13 cellular contexts compared by ENCODE assay signal in genomic region chr6:75437451-75438185, GRCh38. TPM values are rescaled to one million over a fixed set of nuclear protein-coding genes. Genes with fewer than 3 reads are reported as not detected.
DNase-seq lines count a peak whose midpoint lies in the region; ATAC-seq and TF ChIP-seq lines count a peak whose summit lies in the region.
"Had no signal": no experiment of that assay in that cellular context is flagged by ENCODE, and none has a peak within 500 bp of the region (broad histone marks: within the 10 kb centered on the region; RNA-seq: fewer than 3 reads in every experiment).

No MANE protein-coding gene starts in this region.

- peaks cover 0 to 3% (median 0%) of the 10 kb centered on the region in 6 donors for H3K9me3 Mint-ChIP-seq in immature natural killer cell
- H3K9me3 Mint-ChIP-seq: activated naive CD4-positive, alpha-beta T cell treated with anti-CD3 and anti-CD28 coated beads, Interleukin-2, amount 50 U/mL, for 24 hours had no signal

- 78 to 80% methylated on average over 6 of the region's 6 CpGs for WGBS in lung, 2 donors
- WGBS in transverse colon (ENCODE audit: low coverage in 1 of 2), 2 donors: 72 to 76% methylated on average over 5 to 6 of the region's 6 CpGs

- H3K4me1 ChIP-seq in lung (ENCODE audit: control insufficient read depth in 2 of 2, insufficient read depth in 2 of 2, low read length in 2 of 2): peaks cover 2 to 35% of the 10 kb centered on the region in 2 donors
- H3K4me1 ChIP-seq in transverse colon: peaks cover 0 to 17% (median 0%) of the 10 kb centered on the region in 4 donors
- H3K4me1 ChIP-seq: prostate gland had no signal

- ATAC-seq in lung (ENCODE audit: insufficient read depth, low FRiP score): peak; percentile 55
- ATAC-seq in GM21737 (IDR thresholded peaks at IDR 0.05; ENCODE audit: unreplicated experiment): no peak
- no peak for ATAC-seq in HG02870 (IDR thresholded peaks at IDR 0.05; ENCODE audit: unreplicated experiment)
- ATAC-seq: activated CD4-positive, alpha-beta T cell treated with anti-CD3 and anti-CD28 coated beads for 36 hours had no signal

- no peak overlapping the region for H3K4me3 ChIP-seq in epithelial cell of esophagus (ENCODE audit: low read length)
- H3K4me3 ChIP-seq in lung: no peak overlapping the region
- no peak overlapping the region for H3K4me3 ChIP-seq in transverse colon
- H3K4me3 ChIP-seq: prostate gland had no signal

- H3K27ac Mint-ChIP-seq in immature natural killer cell: no peak overlapping the region
- H3K27ac Mint-ChIP-seq: activated CD4-positive, alpha-beta T cell treated with anti-CD3 and anti-CD28 coated beads for 36 hours; activated naive CD4-positive, alpha-beta T cell treated with anti-CD3 and anti-CD28 coated beads, Interleukin-2, amount 50 U/mL, for 24 hours; endodermal cell had no signal

- H3K9me3 ChIP-seq in lung (ENCODE audit: control insufficient read depth in 2 of 2, insufficient read depth in 1 of 2, low read length in 1 of 2): no peaks in the 10 kb centered on the region
- no peaks in the 10 kb centered on the region for H3K9me3 ChIP-seq in transverse colon
- H3K9me3 ChIP-seq: prostate gland had no signal

- peak; percentile 24 for DNase-seq in LHCN-M2 (ENCODE audit: low read depth)
- DNase-seq in epithelial cell of esophagus (ENCODE audit: low read depth): peak; percentile 81
- DNase-seq in lung (ENCODE audit: low spot score): no peak
- no peak for DNase-seq in transverse colon
- no peak for DNase-seq in NCI-H1105 (lab: John Stamatoyannopoulos, UW)
- no peak for DNase-seq in immature natural killer cell
- DNase-seq: activated CD4-positive, alpha-beta T cell treated with anti-CD3 and anti-CD28 coated beads for 36 hours; endodermal cell; SHP77 treated with DMSO at 0.1 percent for 48 hours had no signal

- no peaks in the 10 kb centered on the region for H3K4me1 Mint-ChIP-seq in immature natural killer cell
- H3K4me1 Mint-ChIP-seq: activated CD4-positive, alpha-beta T cell treated with anti-CD3 and anti-CD28 coated beads for 36 hours; activated naive CD4-positive, alpha-beta T cell treated with anti-CD3 and anti-CD28 coated beads, Interleukin-2, amount 50 U/mL, for 24 hours had no signal

- peak overlapping the region in 1 of 2 donors; percentile 91 for H3K27ac ChIP-seq in lung (ENCODE audit: low read depth in 1 of 2, low read length in 1 of 2)
- H3K27ac ChIP-seq in transverse colon: peak overlapping the region; percentile 49 to 72 (median 66)
- H3K27ac ChIP-seq: prostate gland had no signal

- intact Hi-C loops in transverse colon (cut with DNase I; ENCODE audit: low total_unique reads): no loop called here

- in situ Hi-C loops in transverse colon (cut with MboI; ENCODE audit: low pct_ligation_motif_present in 1 of 4, low pct_unique_long_range_greater_than_20kb in 1 of 4, low sequenced_read_pairs in 3 of 4): no loop called here

- H3K27me3 ChIP-seq in lung (ENCODE audit: control insufficient read depth, insufficient read depth) (no peaks in the 10 kb centered on the region), transverse colon (no peaks in the 10 kb centered on the region)

- peaks cover 0 to 3% (median 3%) of the 10 kb centered on the region in 3 donors for H3K27me3 Mint-ChIP-seq in immature natural killer cell (ENCODE audit: low read depth in 3 of 3)

- H3K36me3 Mint-ChIP-seq in immature natural killer cell: no peaks in the 10 kb centered on the region
- H3K36me3 Mint-ChIP-seq: activated naive CD4-positive, alpha-beta T cell treated with anti-CD3 and anti-CD28 coated beads, Interleukin-2, amount 50 U/mL, for 24 hours had no signal

- no peak for TF ChIP-seq POLR2A in transverse colon (IDR thresholded peaks at IDR 0.05)

- no peak for TF ChIP-seq EP300 in transverse colon (IDR thresholded peaks at IDR 0.05; ENCODE audit: low read depth)

- no peak overlapping the region for H3K4me3 Mint-ChIP-seq in immature natural killer cell
- H3K4me3 Mint-ChIP-seq: activated CD4-positive, alpha-beta T cell treated with anti-CD3 and anti-CD28 coated beads for 36 hours; activated naive CD4-positive, alpha-beta T cell treated with anti-CD3 and anti-CD28 coated beads, Interleukin-2, amount 50 U/mL, for 24 hours; endodermal cell had no signal

- TF ChIP-seq CTCF in epithelial cell of esophagus (IDR thresholded peaks at IDR 0.05; ENCODE audit: insufficient read depth, low read depth, low read length, missing control alignments): no peak
- TF ChIP-seq CTCF in lung (IDR thresholded peaks at IDR 0.05; ENCODE audit: control extremely low read depth, extremely low read depth): no peak
- TF ChIP-seq CTCF in transverse colon (IDR thresholded peaks at IDR 0.05): no peak

- H3K36me3 ChIP-seq in lung (ENCODE audit: control insufficient read depth in 2 of 2, insufficient read depth in 2 of 2, low read length in 2 of 2) (no peaks in the 10 kb centered on the region), transverse colon (no peaks in the 10 kb centered on the region)
- H3K36me3 ChIP-seq: prostate gland had no signal

RNA-seq across cellular contexts. Expression of gene FILIP1, which starts 56.0 kb away (rescaled TPM):
- under 0.01 TPM in 1 of 2 replicates, not detected in the other for total RNA-seq in LHCN-M2 (2014; rRNA removed)
- 0.01 TPM for polyA plus RNA-seq in LHCN-M2 (2012)
- 10 to 100 TPM; 16.5 to 24.1 TPM for total RNA-seq in lung
- polyA plus RNA-seq in lung: 1 to 10 TPM; 5.6 to 5.7 TPM
- 10 to 100 TPM in 1 of 4 donors, 1 to 10 TPM in 3; 6.0 to 12.3 (median 7.2) TPM for total RNA-seq in transverse colon
- not detected for polyA plus RNA-seq in immature natural killer cell
- total RNA-seq: activated CD4-positive, alpha-beta T cell treated with anti-CD3 and anti-CD28 coated beads for 36 hours had no signal

Comparison
In these comparisons a context has a peak if more than half of its experiments do, and no peak if none do; other contexts are left out.
1. DNase-seq: peak in LHCN-M2 (single experiment) and epithelial cell of esophagus (single experiment); none in lung (single experiment), transverse colon (single experiment), NCI-H1105 (single experiment) and immature natural killer cell (0 of 3).